Comparison of ENCODE assay signal across 1 cellular context in genomic region chr2:147356157-147356556, GRCh38.
TF ChIP-seq lines count a peak whose summit lies in the region.

No MANE protein-coding gene starts in this region.

TF ChIP-seq in GM23338, 12 proteins besides CTCF, POLR2A, EP300 and RAD21 (continued from another document):
- no peak for TF ChIP-seq REST (IDR thresholded peaks at IDR 0.05; ENCODE audit: unreplicated experiment)
- TF ChIP-seq ZNF462 (CRISPR knock-in tag; IDR thresholded peaks at IDR 0.05), result no peak
